In genomic region chr1:236760480-236760879, GRCh38 we compare ENCODE assay signal across 19 cellular contexts.
"Had no signal": no experiment of that assay in that cellular context is flagged by ENCODE, and none has a peak within 500 bp of the region (broad histone marks: within the 10 kb centered on the region; RNA-seq: fewer than 3 reads in every experiment).

No MANE protein-coding gene starts in this region.

- H3K4me3 Mint-ChIP-seq: activated CD4-positive, alpha-beta T cell treated with anti-CD3 and anti-CD28 coated beads, Interleukin-2, amount 10 ng/mL, durations not matched to agents 24 days and 14 days; activated CD8-positive, alpha-beta memory T cell treated with anti-CD3 and anti-CD28 coated beads, Interleukin-2, amount 10 ng/mL, durations not matched to agents 7 days and 5 days; activated CD8-positive, alpha-beta T cell treated with anti-CD3 and anti-CD28 coated beads for 36 hours; activated naive CD8-positive, alpha-beta T cell treated with anti-CD3 and anti-CD28 coated beads, Interleukin-2, amount 50 U/mL, for 24 hours; activated T-helper 1 cell treated with anti-CD3 and anti-CD28 coated beads, Interleukin-12 subunit alpha, Interleukin-12 subunit beta, Interleukin-2, Interleukin-4 antibody, amounts not matched to agents 30 ng/mL and 10 ng/mL and 1 ng/mL, durations not matched to agents 14 hours and 24 hours and 36 hours; dendritic cell treated with granulocyte-macrophage colony-stimulating factor and Interleukin-4, amounts not matched to agents 40 ng/mL and 50 ng/mL, for 4 days; natural killer cell treated with Interleukin-12 subunit alpha and Interleukin-12 subunit beta and Interleukin-15 and Interleukin-18, amount 100 ng/mL, for 72 hours; stimulated activated naive B cell treated with anti-CD40 and anti-IgM and Interleukin-4, amounts not matched to agents 10 μg/mL and 1 μg/mL and 100 μg/mL, for 72 hours; T-helper 17 cell had no signal

- ATAC-seq: activated CD8-positive, alpha-beta memory T cell treated with anti-CD3 and anti-CD28 coated beads, Interleukin-2, amount 10 ng/mL, durations not matched to agents 7 days and 5 days; activated CD8-positive, alpha-beta T cell treated with anti-CD3 and anti-CD28 coated beads for 36 hours; activated naive CD8-positive, alpha-beta T cell treated with anti-CD3 and anti-CD28 coated beads, Interleukin-2, amount 50 U/mL, for 24 hours; natural killer cell treated with Interleukin-12 subunit alpha and Interleukin-12 subunit beta and Interleukin-15 and Interleukin-18, amount 100 ng/mL, for 72 hours; sciatic nerve; stimulated activated naive B cell treated with anti-CD40 and anti-IgM and Interleukin-4, amounts not matched to agents 10 μg/mL and 1 μg/mL and 100 μg/mL, for 72 hours; T-helper 17 cell had no signal

- DNase-seq: activated CD4-positive, alpha-beta T cell treated with anti-CD3 and anti-CD28 coated beads, Interleukin-2, amount 10 ng/mL, durations not matched to agents 24 days and 14 days; activated CD8-positive, alpha-beta memory T cell treated with anti-CD3 and anti-CD28 coated beads, Interleukin-2, amount 10 ng/mL, durations not matched to agents 7 days and 5 days; activated CD8-positive, alpha-beta T cell treated with anti-CD3 and anti-CD28 coated beads for 36 hours; activated gamma-delta T cell; activated naive CD4-positive, alpha-beta T cell treated with anti-CD3 and anti-CD28 coated beads, Interleukin-2, amount 50 U/mL, for 16 hours; activated naive CD8-positive, alpha-beta T cell treated with anti-CD3 and anti-CD28 coated beads, Interleukin-2, amount 50 U/mL, for 24 hours; effector CD4-positive, alpha-beta T cell; heart left ventricle; islet precursor cell; pancreas; small intestine; stimulated activated naive B cell treated with anti-CD40 and anti-IgM and Interleukin-4, amounts not matched to agents 10 μg/mL and 1 μg/mL and 100 μg/mL, for 72 hours; T-helper 17 cell; transverse colon; uterus had no signal

- H3K4me1 Mint-ChIP-seq: activated naive CD8-positive, alpha-beta T cell treated with anti-CD3 and anti-CD28 coated beads, Interleukin-2, amount 50 U/mL, for 24 hours had no signal

- H3K9me3 Mint-ChIP-seq: activated CD4-positive, alpha-beta T cell treated with anti-CD3 and anti-CD28 coated beads, Interleukin-2, amount 10 ng/mL, durations not matched to agents 24 days and 14 days; activated CD8-positive, alpha-beta T cell treated with anti-CD3 and anti-CD28 coated beads for 36 hours; activated naive CD8-positive, alpha-beta T cell treated with anti-CD3 and anti-CD28 coated beads, Interleukin-2, amount 50 U/mL, for 24 hours; activated T-helper 1 cell treated with anti-CD3 and anti-CD28 coated beads, Interleukin-12 subunit alpha, Interleukin-12 subunit beta, Interleukin-2, Interleukin-4 antibody, amounts not matched to agents 30 ng/mL and 10 ng/mL and 1 ng/mL, durations not matched to agents 14 hours and 24 hours and 36 hours; dendritic cell treated with granulocyte-macrophage colony-stimulating factor and Interleukin-4, amounts not matched to agents 40 ng/mL and 50 ng/mL, for 4 days; natural killer cell treated with Interleukin-12 subunit alpha and Interleukin-12 subunit beta and Interleukin-15 and Interleukin-18, amount 100 ng/mL, for 72 hours; stimulated activated naive B cell treated with anti-CD40 and anti-IgM and Interleukin-4, amounts not matched to agents 10 μg/mL and 1 μg/mL and 100 μg/mL, for 72 hours had no signal

- H3K27ac Mint-ChIP-seq: activated CD4-positive, alpha-beta T cell treated with anti-CD3 and anti-CD28 coated beads, Interleukin-2, amount 10 ng/mL, durations not matched to agents 24 days and 14 days; activated CD8-positive, alpha-beta memory T cell treated with anti-CD3 and anti-CD28 coated beads, Interleukin-2, amount 10 ng/mL, durations not matched to agents 7 days and 5 days; activated CD8-positive, alpha-beta T cell treated with anti-CD3 and anti-CD28 coated beads for 36 hours; activated naive CD8-positive, alpha-beta T cell treated with anti-CD3 and anti-CD28 coated beads, Interleukin-2, amount 50 U/mL, for 24 hours; activated T-helper 1 cell treated with anti-CD3 and anti-CD28 coated beads, Interleukin-12 subunit alpha, Interleukin-12 subunit beta, Interleukin-2, Interleukin-4 antibody, amounts not matched to agents 30 ng/mL and 10 ng/mL and 1 ng/mL, durations not matched to agents 14 hours and 24 hours and 36 hours; dendritic cell treated with granulocyte-macrophage colony-stimulating factor and Interleukin-4, amounts not matched to agents 40 ng/mL and 50 ng/mL, for 4 days; natural killer cell treated with Interleukin-12 subunit alpha and Interleukin-12 subunit beta and Interleukin-15 and Interleukin-18, amount 100 ng/mL, for 72 hours; stimulated activated naive B cell treated with anti-CD40 and anti-IgM and Interleukin-4, amounts not matched to agents 10 μg/mL and 1 μg/mL and 100 μg/mL, for 72 hours; T-helper 17 cell had no signal

- H3K36me3 Mint-ChIP-seq: activated CD8-positive, alpha-beta memory T cell treated with anti-CD3 and anti-CD28 coated beads, Interleukin-2, amount 10 ng/mL, durations not matched to agents 7 days and 5 days; natural killer cell treated with Interleukin-12 subunit alpha and Interleukin-12 subunit beta and Interleukin-15 and Interleukin-18, amount 100 ng/mL, for 72 hours; stimulated activated naive B cell treated with anti-CD40 and anti-IgM and Interleukin-4, amounts not matched to agents 10 μg/mL and 1 μg/mL and 100 μg/mL, for 72 hours had no signal
